In the genomic region with DNA sequence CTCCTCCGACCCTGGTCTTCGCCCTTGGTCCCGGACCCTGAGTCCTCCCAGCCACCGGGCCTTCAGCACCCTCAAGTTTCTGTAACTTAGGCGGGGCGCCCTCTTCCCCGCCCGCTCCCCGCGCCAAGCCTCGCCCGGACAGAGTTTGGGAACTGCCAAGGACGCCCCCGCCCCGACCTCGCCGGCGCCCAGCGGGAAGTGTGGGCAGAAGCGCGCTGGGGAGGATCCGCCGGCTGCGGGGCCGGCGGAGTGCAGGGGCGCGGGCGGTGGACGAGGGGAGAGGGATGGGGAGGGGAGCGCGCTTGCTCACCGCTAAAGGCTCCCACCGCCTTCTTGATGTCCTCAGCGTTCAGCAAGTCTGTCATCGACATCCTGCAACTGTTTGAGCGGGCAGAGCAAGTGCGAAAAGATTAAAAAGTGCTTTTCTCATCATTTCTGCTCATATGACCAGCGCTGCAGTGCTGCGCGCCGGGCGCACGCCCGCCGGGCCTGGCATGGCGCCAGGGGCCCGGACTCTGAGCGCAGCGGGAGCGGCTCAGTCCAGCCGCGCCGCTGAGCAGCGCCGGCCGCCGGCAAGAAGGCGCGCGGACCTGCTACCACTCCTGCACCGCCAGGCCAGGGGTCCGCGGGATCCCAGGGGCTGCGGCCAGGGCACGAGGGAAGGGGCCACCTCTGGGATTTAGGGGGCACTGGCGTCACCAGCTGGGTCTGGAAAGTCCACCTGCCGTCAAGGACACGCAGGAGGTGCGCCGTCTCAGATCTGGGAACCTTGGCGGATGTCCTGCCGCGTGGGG, we compare ENCODE assay signal across 1 cellular context.
TF ChIP-seq lines count a peak whose summit lies in the region.

A gene with protein sequence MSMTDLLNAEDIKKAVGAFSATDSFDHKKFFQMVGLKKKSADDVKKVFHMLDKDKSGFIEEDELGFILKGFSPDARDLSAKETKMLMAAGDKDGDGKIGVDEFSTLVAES (minus strand): TSS at position 401 of the 794 bp plus-strand sequence. CDS start 30 bp downstream, at position 371.

TF ChIP-seq in HEK293, 187 proteins besides CTCF, POLR2A, EP300 and RAD21 (continued from another document):
- TF ChIP-seq ZBTB49 (tag by site-specific recombination; IDR thresholded peaks at IDR 0.05; ENCODE audit: low read depth) (no peak), ZBTB17 (tag by site-specific recombination; IDR thresholded peaks at IDR 0.05) (peak; percentile 82; the same call in 1 of the 2 replicates), KLF1 (tag by site-specific recombination; IDR thresholded peaks at IDR 0.05) (peak; percentile 62), EGR2 (tag by site-specific recombination; IDR thresholded peaks at IDR 0.05; ENCODE audit: low read depth) (peak; percentile 93), ZNF341 (tag by site-specific recombination; IDR thresholded peaks at IDR 0.05; ENCODE audit: low read depth) (peak; percentile 96), KLF16 (tag by site-specific recombination; IDR thresholded peaks at IDR 0.05) (0 out of 2 replicates have a peak, but pooled peaks have one; percentile 51), ZBTB20 (tag by site-specific recombination; IDR thresholded peaks at IDR 0.05) (peak; percentile 44; the same call in 1 of the 2 replicates), GLIS1 (tag by site-specific recombination; IDR thresholded peaks at IDR 0.05) (peak; percentile 45; the same call in 1 of the 2 replicates), ZNF561 (tag by site-specific recombination; IDR thresholded peaks at IDR 0.05; ENCODE audit: borderline replicate concordance) (peak; percentile 95), ZBTB26 (tag by site-specific recombination; optimal IDR thresholded peaks at IDR 0.05) (peak; percentile 84), IKZF3 (tag by site-specific recombination; IDR thresholded peaks at IDR 0.05) (peak; percentile 63; the same call in 1 of the 2 replicates), ZNF660 (tag by site-specific recombination; IDR thresholded peaks at IDR 0.05) (peak; percentile 93), ZNF335 (tag by site-specific recombination; conservative IDR thresholded peaks at IDR 0.05) (peak; percentile 30), KLF9 (tag by site-specific recombination; IDR thresholded peaks at IDR 0.05; ENCODE audit: low read depth) (no peak), ZNF184 (tag by site-specific recombination; IDR thresholded peaks at IDR 0.05) (peak; percentile 78; the same call in 1 of the 2 replicates), FEZF1 (tag by site-specific recombination; IDR thresholded peaks at IDR 0.05) (peak; percentile 34; the same call in 1 of the 2 replicates), ZSCAN4 (tag by site-specific recombination; IDR thresholded peaks at IDR 0.05) (no peak), ZNF692 (tag by site-specific recombination; IDR thresholded peaks at IDR 0.05) (no peak), ZNF398 (tag by site-specific recombination; IDR thresholded peaks at IDR 0.05) (peak; percentile 80), ZIC2 (tag by site-specific recombination; IDR thresholded peaks at IDR 0.05) (peak; percentile 88), ZNF629 (tag by site-specific recombination; IDR thresholded peaks at IDR 0.05) (peak; percentile 29; the same call in 1 of the 2 replicates)
- TF ChIP-seq, protein P1, sequence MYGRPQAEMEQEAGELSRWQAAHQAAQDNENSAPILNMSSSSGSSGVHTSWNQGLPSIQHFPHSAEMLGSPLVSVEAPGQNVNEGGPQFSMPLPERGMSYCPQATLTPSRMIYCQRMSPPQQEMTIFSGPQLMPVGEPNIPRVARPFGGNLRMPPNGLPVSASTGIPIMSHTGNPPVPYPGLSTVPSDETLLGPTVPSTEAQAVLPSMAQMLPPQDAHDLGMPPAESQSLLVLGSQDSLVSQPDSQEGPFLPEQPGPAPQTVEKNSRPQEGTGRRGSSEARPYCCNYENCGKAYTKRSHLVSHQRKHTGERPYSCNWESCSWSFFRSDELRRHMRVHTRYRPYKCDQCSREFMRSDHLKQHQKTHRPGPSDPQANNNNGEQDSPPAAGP (tag by site-specific recombination; IDR thresholded peaks at IDR 0.05) = 0 out of 2 replicates have a peak, but pooled peaks have one; percentile 48
- TF ChIP-seq, protein P2, sequence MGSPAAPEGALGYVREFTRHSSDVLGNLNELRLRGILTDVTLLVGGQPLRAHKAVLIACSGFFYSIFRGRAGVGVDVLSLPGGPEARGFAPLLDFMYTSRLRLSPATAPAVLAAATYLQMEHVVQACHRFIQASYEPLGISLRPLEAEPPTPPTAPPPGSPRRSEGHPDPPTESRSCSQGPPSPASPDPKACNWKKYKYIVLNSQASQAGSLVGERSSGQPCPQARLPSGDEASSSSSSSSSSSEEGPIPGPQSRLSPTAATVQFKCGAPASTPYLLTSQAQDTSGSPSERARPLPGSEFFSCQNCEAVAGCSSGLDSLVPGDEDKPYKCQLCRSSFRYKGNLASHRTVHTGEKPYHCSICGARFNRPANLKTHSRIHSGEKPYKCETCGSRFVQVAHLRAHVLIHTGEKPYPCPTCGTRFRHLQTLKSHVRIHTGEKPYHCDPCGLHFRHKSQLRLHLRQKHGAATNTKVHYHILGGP (tag by site-specific recombination; IDR thresholded peaks at IDR 0.05) = no peak
